In the genomic region with DNA sequence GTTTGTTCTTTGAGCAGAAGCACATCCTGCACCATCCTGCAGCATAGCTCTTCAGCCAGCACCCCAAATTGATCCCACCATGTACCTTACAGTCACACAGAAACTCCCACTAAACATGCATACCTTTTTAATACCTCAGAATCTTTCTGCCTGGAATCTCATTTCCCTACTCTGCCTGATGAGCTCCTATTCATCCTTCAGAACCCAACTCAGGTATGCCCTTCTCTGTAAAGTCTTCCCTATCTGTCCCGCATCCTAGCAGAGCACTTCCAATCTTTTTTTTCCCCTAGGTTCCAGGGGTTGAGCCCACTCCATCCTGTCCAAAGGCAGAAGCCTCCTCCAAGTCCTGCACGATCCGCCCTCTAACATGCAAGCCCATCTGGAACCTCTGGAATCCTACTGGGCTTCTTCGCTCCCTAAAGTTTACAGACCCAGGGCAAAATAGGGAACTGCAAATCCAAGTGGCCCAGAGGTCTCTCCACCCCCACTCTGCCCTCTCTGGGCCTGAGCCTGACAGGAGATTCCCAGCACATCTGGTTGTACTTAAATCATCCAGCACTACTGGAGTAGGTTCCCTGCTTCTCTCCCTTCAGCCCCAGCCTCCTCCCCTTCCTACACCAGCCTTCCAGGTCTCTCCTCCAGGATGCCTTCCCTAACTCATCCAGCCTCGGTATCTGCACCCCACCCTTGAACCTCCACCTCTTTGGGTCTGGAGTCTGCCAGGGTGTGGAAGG, we compare ENCODE assay signal across 27 cellular contexts. TPM values are rescaled to one million over a fixed set of nuclear protein-coding genes. Genes with fewer than 3 reads are reported as not detected.
DNase-seq lines count a peak whose midpoint lies in the region; ATAC-seq and TF ChIP-seq lines count a peak whose summit lies in the region.
"Had no signal": no experiment of that assay in that cellular context is flagged by ENCODE, and none has a peak within 500 bp of the region (broad histone marks: within the 10 kb centered on the region; RNA-seq: fewer than 3 reads in every experiment).

No MANE protein-coding gene starts in this region.

- intact Hi-C loops in dendritic cell treated with granulocyte-macrophage colony-stimulating factor and Interleukin-4, amounts not matched to agents 40 ng/mL and 50 ng/mL, for 4 days (cut with micrococcal nuclease): no loop called here
- intact Hi-C loops in Caco-2 (cut with micrococcal nuclease; ENCODE audit: unreplicated experiment): no loop called here

- BruUV-seq in Caco-2 (replicated peaks; lab: Mats Ljungman, UMichigan): no TSS peak

- peaks cover 46% of the 10 kb centered on the region for H3K4me1 Mint-ChIP-seq in dendritic cell treated with granulocyte-macrophage colony-stimulating factor and Interleukin-4, amounts not matched to agents 40 ng/mL and 50 ng/mL, for 4 days (ENCODE audit: low read depth)
- H3K4me1 Mint-ChIP-seq in mesothelial cell of epicardium (peaks cover 31% of the 10 kb centered on the region), Caco-2 (ENCODE audit: low read depth, unreplicated experiment) (peaks cover 10% of the 10 kb centered on the region)

- no peaks in the 10 kb centered on the region for H3K9me3 ChIP-seq in GM23248 (ENCODE audit: low read depth)
- no peaks in the 10 kb centered on the region for H3K9me3 ChIP-seq in Caco-2
- H3K9me3 ChIP-seq: esophagus squamous epithelium, Peyer's patch, SJCRH30, thoracic aorta had no signal

- in situ Hi-C loops in GM23248 (cut with MboI): no loop called here

- no peaks in the 10 kb centered on the region for H3K36me3 ChIP-seq in GM23248 (ENCODE audit: low read depth)
- H3K36me3 ChIP-seq in Caco-2 (ENCODE audit: control insufficient read depth, insufficient read depth, low read length): no peaks in the 10 kb centered on the region
- H3K36me3 ChIP-seq: brain microvascular endothelial cell, esophagus squamous epithelium, Peyer's patch, SJCRH30, thoracic aorta had no signal

- no peak overlapping the region for H3K4me3 ChIP-seq in AG10803 (ENCODE audit: low read length)
- H3K4me3 ChIP-seq in GM23248: no peak overlapping the region
- H3K4me3 ChIP-seq in Caco-2 (ENCODE audit: low read depth, low read length): no peak overlapping the region
- H3K4me3 ChIP-seq: esophagus squamous epithelium, Peyer's patch, SJCRH30, thoracic aorta had no signal

- TF ChIP-seq CTCF in AG10803 (conservative IDR thresholded peaks at IDR 0.05; ENCODE audit: low read length): no peak
- TF ChIP-seq CTCF in mesothelial cell of epicardium (IDR thresholded peaks at IDR 0.05; ENCODE audit: unreplicated experiment): no peak
- no peak for TF ChIP-seq CTCF in Caco-2 (IDR thresholded peaks at IDR 0.05; ENCODE audit: insufficient read depth in 1 of 2, low read depth in 1 of 2, low read length in 1 of 2, severe bottlenecking in 1 of 2, unreplicated experiment in 1 of 2)

- no peak overlapping the region for H3K4me3 Mint-ChIP-seq in dendritic cell treated with granulocyte-macrophage colony-stimulating factor and Interleukin-4, amounts not matched to agents 40 ng/mL and 50 ng/mL, for 4 days
- H3K4me3 Mint-ChIP-seq in mesothelial cell of epicardium (no peak overlapping the region), Caco-2 (ENCODE audit: unreplicated experiment) (no peak overlapping the region)
- H3K4me3 Mint-ChIP-seq: stimulated activated memory B cell treated with anti-CD40 and anti-IgM and Interleukin-4, amounts not matched to agents 10 μg/mL and 1 μg/mL and 100 μg/mL, for 72 hours had no signal

- WGBS in GM23248 (ENCODE audit: low coverage in 1 of 2, low lambda C conversion rate in 2 of 2, missing lambda C conversion rate in 2 of 2), 2 experiments: 69 to 70% methylated on average over 5 of the region's 5 CpGs

- no peak overlapping the region for H3K9ac ChIP-seq in GM23248

- POLR2A ChIA-PET in Caco-2 (lab: Charles Lee): no interaction called here

- H3K9me2 ChIP-seq in GM23248 (ENCODE audit: insufficient read depth): no peaks in the 10 kb centered on the region

- no peaks in the 10 kb centered on the region for H3K79me2 ChIP-seq in GM23248 (ENCODE audit: insufficient read depth)

- peaks cover 23% of the 10 kb centered on the region for H3K27me3 Mint-ChIP-seq in dendritic cell treated with granulocyte-macrophage colony-stimulating factor and Interleukin-4, amounts not matched to agents 40 ng/mL and 50 ng/mL, for 4 days
- H3K27me3 Mint-ChIP-seq in mesothelial cell of epicardium (ENCODE audit: low read depth): peaks cover 4% of the 10 kb centered on the region
- H3K27me3 Mint-ChIP-seq in Caco-2 (ENCODE audit: insufficient read depth, unreplicated experiment): no peaks in the 10 kb centered on the region

- no peak overlapping the region for H2AFZ ChIP-seq in GM23248

- H3K4me2 ChIP-seq in GM23248 (ENCODE audit: unreplicated experiment): no peak overlapping the region

- H3K27me3 ChIP-seq in GM23248 (replicated peaks; ENCODE audit: insufficient read depth): peaks cover 8% of the 10 kb centered on the region; the same call in 1 of the 2 replicates
- H3K27me3 ChIP-seq in Caco-2 (replicated peaks; ENCODE audit: control insufficient read depth, insufficient read depth, low read length): no peaks in the 10 kb centered on the region

- no peaks in the 10 kb centered on the region for H3K36me3 Mint-ChIP-seq in dendritic cell treated with granulocyte-macrophage colony-stimulating factor and Interleukin-4, amounts not matched to agents 40 ng/mL and 50 ng/mL, for 4 days (ENCODE audit: low read depth)
- no peaks in the 10 kb centered on the region for H3K36me3 Mint-ChIP-seq in mesothelial cell of epicardium
- H3K36me3 Mint-ChIP-seq in Caco-2 (ENCODE audit: insufficient read depth, unreplicated experiment): no peaks in the 10 kb centered on the region
- H3K36me3 Mint-ChIP-seq: stimulated activated memory B cell treated with anti-CD40 and anti-IgM and Interleukin-4, amounts not matched to agents 10 μg/mL and 1 μg/mL and 100 μg/mL, for 72 hours had no signal

- H4K20me1 ChIP-seq in GM23248 (ENCODE audit: insufficient read depth): no peaks in the 10 kb centered on the region

- H3K27ac ChIP-seq in GM23248: no peak overlapping the region
- H3K27ac ChIP-seq: brain microvascular endothelial cell, C4-2B, Peyer's patch, SJCRH30, thoracic aorta had no signal

- ATAC-seq in GM18868 (IDR thresholded peaks at IDR 0.05; ENCODE audit: unreplicated experiment): no peak
- ATAC-seq: stimulated activated memory B cell treated with anti-CD40 and anti-IgM and Interleukin-4, amounts not matched to agents 10 μg/mL and 1 μg/mL and 100 μg/mL, for 72 hours had no signal

- peak overlapping the region; percentile 71 for H3K27ac Mint-ChIP-seq in dendritic cell treated with granulocyte-macrophage colony-stimulating factor and Interleukin-4, amounts not matched to agents 40 ng/mL and 50 ng/mL, for 4 days
- H3K27ac Mint-ChIP-seq in mesothelial cell of epicardium (peak overlapping the region; percentile 30), Caco-2 (ENCODE audit: unreplicated experiment) (no peak overlapping the region)
- H3K27ac Mint-ChIP-seq: stimulated activated memory B cell treated with anti-CD40 and anti-IgM and Interleukin-4, amounts not matched to agents 10 μg/mL and 1 μg/mL and 100 μg/mL, for 72 hours had no signal

- no peaks in the 10 kb centered on the region for H3F3A ChIP-seq in GM23248 (ENCODE audit: insufficient read depth)

- no peaks in the 10 kb centered on the region for H3K9me3 Mint-ChIP-seq in dendritic cell treated with granulocyte-macrophage colony-stimulating factor and Interleukin-4, amounts not matched to agents 40 ng/mL and 50 ng/mL, for 4 days
- no peaks in the 10 kb centered on the region for H3K9me3 Mint-ChIP-seq in mesothelial cell of epicardium
- H3K9me3 Mint-ChIP-seq in Caco-2 (ENCODE audit: unreplicated experiment): no peaks in the 10 kb centered on the region
- H3K9me3 Mint-ChIP-seq: stimulated activated memory B cell treated with anti-CD40 and anti-IgM and Interleukin-4, amounts not matched to agents 10 μg/mL and 1 μg/mL and 100 μg/mL, for 72 hours had no signal

- CTCF ChIA-PET in Caco-2 (lab: Charles Lee): interaction anchor here (0.7 to 1.5 kb wide), 3 partner anchors 23 to 171 kb away, joined by 3 to 4 read pairs (median 4); a partner anchor contains a TSS

- DNase-seq in AG10803 (ENCODE audit: low read depth): peak; percentile 47
- DNase-seq in GM23248: peak; percentile 17
- no peak for DNase-seq in mesothelial cell of epicardium (ENCODE audit: low spot score in 2 of 2, unreplicated experiment in 2 of 2)
- DNase-seq in DMS153 treated with DMSO at 0.1 percent for 48 hours (lab: John Stamatoyannopoulos, UW; ENCODE audit: unreplicated experiment): no peak
- DNase-seq in hypothalamus (lab: John Stamatoyannopoulos, UW): no peak
- DNase-seq in Caco-2: no peak
- DNase-seq: activated CD4-positive, CD25-positive, alpha-beta regulatory T cell treated with anti-CD3 and anti-CD28 coated beads, Interleukin-2, amount 50 U/mL, for 72 hours; activated gamma-delta T cell; brain microvascular endothelial cell; esophagus squamous epithelium; head of caudate nucleus; mesenchymal stem cell; NCI-H1694; NCI-H526; Peyer's patch; SJCRH30; stimulated activated CD4-positive, alpha-beta T cell treated with anti-CD3 and anti-CD28 coated beads, Interleukin-4, amount 100 ng/mL, for 1 hour; T-helper 1 cell had no signal

- H3K4me1 ChIP-seq in GM23248 (ENCODE audit: insufficient read depth): no peaks in the 10 kb centered on the region; the same call in 1 of the 2 replicates
- peaks cover 11% of the 10 kb centered on the region for H3K4me1 ChIP-seq in Caco-2
- H3K4me1 ChIP-seq: SJCRH30 had no signal

RNA-seq across cellular contexts. Expression of gene FIGNL2, which starts 4.1 kb away (rescaled TPM):
- total RNA-seq in GM23248 (2014; rRNA removed; shearing (Covaris generic)): 0.32 and 0.76 TPM in 2 replicates
- polyA plus RNA-seq in GM23248 (2016; fragmentation: Nextera tagmentation; extraction: Ambion mirVana): 0.13 and 0.23 TPM in 2 replicates
- total RNA-seq in mesothelial cell of epicardium (4.8 to 5.2 TPM (median 5.2 TPM) in 3 replicates), Caco-2 (2022) (3.5 and 3.6 TPM in 2 replicates)

RNA-seq across cellular contexts. Expression of gene ANKRD33, which starts 35.3 kb away (rescaled TPM):
- total RNA-seq in GM23248 (2014; rRNA removed; shearing (Covaris generic)): not detected in 2 replicates
- not detected in 2 replicates for polyA plus RNA-seq in GM23248 (2016; fragmentation: Nextera tagmentation; extraction: Ambion mirVana)
- total RNA-seq in mesothelial cell of epicardium (0.18 to 0.27 TPM (median 0.22 TPM) in 3 replicates), Caco-2 (2022) (not detected in 2 replicates)
- total RNA-seq: LHCN-M2, myocyte, osteocyte, Peyer's patch, renal cortical epithelial cell, SJCRH30, thoracic aorta had no signal

RNA-seq across cellular contexts. Expression of gene ACVRL1, which starts 54.7 kb away (rescaled TPM):
- total RNA-seq in GM23248 (2014; rRNA removed; shearing (Covaris generic)): 67.4 and 114 TPM in 2 replicates
- polyA plus RNA-seq in GM23248 (2016; fragmentation: Nextera tagmentation; extraction: Ambion mirVana): 18.9 and 19.1 TPM in 2 replicates
- total RNA-seq in mesothelial cell of epicardium (0.16 TPM in 1 of 3 replicates, not detected in the others), Caco-2 (2022) (0.74 TPM in 1 of 2 replicates, not detected in the other)
- total RNA-seq: osteocyte had no signal

Comparison
In these comparisons a context has a peak if more than half of its experiments do, and no peak if none do; other contexts are left out.
1. DNase-seq: peak in AG10803 (single experiment) and GM23248 (single experiment); none in mesothelial cell of epicardium (0 of 2), DMS153 treated with DMSO at 0.1 percent for 48 hours (single experiment), hypothalamus (0 of 51) and Caco-2 (0 of 2).
2. RNA of gene ACVRL1, which starts 54.7 kb away (total RNA-seq): 67.4 to 114 TPM in GM23248; 0.16 TPM in mesothelial cell of epicardium and 0.74 TPM in Caco-2; every median in the first group is over 10 times any median in the second.